23 cellular contexts compared by ENCODE assay signal in the genomic region with DNA sequence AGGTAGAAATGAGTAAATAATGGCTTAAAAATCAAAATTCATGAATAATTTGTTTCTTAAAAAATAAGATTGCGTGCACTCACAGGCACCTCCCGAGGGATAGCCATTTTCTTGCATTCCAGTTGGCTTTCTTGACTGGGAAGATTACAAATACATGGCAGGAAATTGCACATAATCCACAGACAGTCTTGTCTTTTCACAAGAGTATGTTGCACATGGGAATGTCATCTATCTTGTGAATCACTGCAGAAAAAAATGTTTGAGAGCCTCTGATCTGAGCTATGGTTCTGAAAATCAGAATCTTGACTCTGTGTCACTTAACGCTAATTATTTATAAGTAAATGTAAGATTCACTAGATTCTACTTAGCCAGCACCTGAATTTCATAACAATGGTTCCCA.
DNase-seq lines count a peak whose midpoint lies in the region; ATAC-seq, FAIRE-seq and TF ChIP-seq lines count a peak whose summit lies in the region.
"Had no signal": no experiment of that assay in that cellular context is flagged by ENCODE, and none has a peak within 500 bp of the region (broad histone marks: within the 10 kb centered on the region; RNA-seq: fewer than 3 reads in every experiment).

No MANE protein-coding gene starts in this region.

- no peaks in the 10 kb centered on the region for H3K9me3 ChIP-seq in CD4-positive, alpha-beta memory T cell (ENCODE audit: control insufficient read depth in 1 of 2, low read length in 2 of 2)

- intact Hi-C loops in CD4-positive, alpha-beta memory T cell (cut with micrococcal nuclease), result no loop called here
- intact Hi-C loops in activated naive CD4-positive, alpha-beta T cell treated with anti-CD3 and anti-CD28 coated beads for 36 hours (cut with micrococcal nuclease), result loop anchor here (2.0 to 10.0 kb wide), 3 partner anchors 75 to 423 kb away; a partner anchor contains a TSS

- no peak for FAIRE-seq in GM12891 (lab: Jason Lieb, UNC)

- H3K4me1 Mint-ChIP-seq in osteocyte (ENCODE audit: unreplicated experiment), result peaks cover 26% of the 10 kb centered on the region
- no peaks in the 10 kb centered on the region for H3K4me1 Mint-ChIP-seq in CD4-positive, alpha-beta memory T cell
- H3K4me1 Mint-ChIP-seq in activated naive CD4-positive, alpha-beta T cell treated with anti-CD3 and anti-CD28 coated beads for 36 hours (ENCODE audit: low read depth), result no peaks in the 10 kb centered on the region
- H3K4me1 Mint-ChIP-seq: activated B cell treated with CpG ODN at 0.5 μM for 24 hours, GM23338 had no signal

- no peak overlapping the region for H3K4me3 ChIP-seq in CD4-positive, alpha-beta memory T cell (ENCODE audit: low read length in 2 of 2)
- H3K4me3 ChIP-seq: GM23338 had no signal

- no peak for TF ChIP-seq POLR2A in GM12891 (IDR thresholded peaks at IDR 0.05; ENCODE audit: low read depth, low read length)

- H3K4me3 Mint-ChIP-seq in osteocyte (ENCODE audit: unreplicated experiment), result no peak overlapping the region
- no peak overlapping the region for H3K4me3 Mint-ChIP-seq in CD4-positive, alpha-beta memory T cell
- no peak overlapping the region for H3K4me3 Mint-ChIP-seq in activated naive CD4-positive, alpha-beta T cell treated with anti-CD3 and anti-CD28 coated beads for 36 hours
- H3K4me3 Mint-ChIP-seq: activated B cell treated with CpG ODN at 0.5 μM for 24 hours, GM23338 had no signal

- TF ChIP-seq CTCF in osteocyte (IDR thresholded peaks at IDR 0.05), result no peak

- peak overlapping the region; percentile 72 for H3K27ac Mint-ChIP-seq in osteocyte (ENCODE audit: unreplicated experiment)
- no peak overlapping the region for H3K27ac Mint-ChIP-seq in CD4-positive, alpha-beta memory T cell
- H3K27ac Mint-ChIP-seq in activated naive CD4-positive, alpha-beta T cell treated with anti-CD3 and anti-CD28 coated beads for 36 hours, result no peak overlapping the region
- H3K27ac Mint-ChIP-seq: activated B cell treated with CpG ODN at 0.5 μM for 24 hours, GM23338 had no signal

- no peak overlapping the region for H3K27ac ChIP-seq in CD4-positive, alpha-beta memory T cell (ENCODE audit: low read depth, low read length)
- H3K27ac ChIP-seq: C4-2B, epithelial cell of prostate, RWPE1 had no signal

- no peaks in the 10 kb centered on the region for H3K4me1 ChIP-seq in CD4-positive, alpha-beta memory T cell (ENCODE audit: insufficient read depth, low read length)

- ATAC-seq in GM19463 (IDR thresholded peaks at IDR 0.05; ENCODE audit: unreplicated experiment), result no peak
- ATAC-seq: GM23338 had no signal

- peaks cover 3% of the 10 kb centered on the region for H3K27me3 ChIP-seq in CD4-positive, alpha-beta memory T cell (ENCODE audit: insufficient read depth, low read length)

- no peaks in the 10 kb centered on the region for H3K36me3 Mint-ChIP-seq in osteocyte (ENCODE audit: unreplicated experiment)
- no peaks in the 10 kb centered on the region for H3K36me3 Mint-ChIP-seq in CD4-positive, alpha-beta memory T cell
- H3K36me3 Mint-ChIP-seq in activated naive CD4-positive, alpha-beta T cell treated with anti-CD3 and anti-CD28 coated beads for 36 hours (ENCODE audit: low read depth), result no peaks in the 10 kb centered on the region

- POLR2A ChIA-PET in CD4-positive, alpha-beta memory T cell (lab: Charles Lee; ENCODE audit: partially characterized antibody), result no interaction called here

- DNase-seq in Daoy (ENCODE audit: low read depth), result peak; percentile 25
- DNase-seq in NCI-H226, result peak; percentile 66
- DNase-seq in fibroblast of gingiva (ENCODE audit: low read depth), result peak; percentile 50
- no peak for DNase-seq in osteocyte (ENCODE audit: extremely low spot score, unreplicated experiment)
- no peak for DNase-seq in CD4-positive, alpha-beta memory T cell
- no peak for DNase-seq in activated naive CD4-positive, alpha-beta T cell treated with anti-CD3 and anti-CD28 coated beads for 36 hours
- DNase-seq in GM12891 (ENCODE audit: insufficient read length, low spot score), result no peak
- DNase-seq: activated B cell treated with CpG ODN at 0.5 μM for 24 hours; activated effector memory CD4-positive, alpha-beta T cell treated with Interleukin-2 at 50 U/mL for 16 hours; cortex of kidney; DMS79 treated with DMSO at 0.1 percent for 48 hours; hippocampal formation; KG1; kidney glomerular epithelial cell; occipital lobe; stimulated activated CD4-positive, alpha-beta T cell treated with anti-CD3 and anti-CD28 coated beads, Interleukin-4, amount 100 ng/mL, for 24 hours; stimulated activated CD8-positive, alpha-beta memory T cell treated with anti-CD3 and anti-CD28 coated beads, Interleukin-4, amount 100 ng/mL, for 48 hours; T-helper 1 cell had no signal

- H3K27me3 Mint-ChIP-seq in osteocyte (ENCODE audit: unreplicated experiment), result no peaks in the 10 kb centered on the region
- H3K27me3 Mint-ChIP-seq in CD4-positive, alpha-beta memory T cell, result peaks cover 9 to 14% of the 10 kb centered on the region in 2 donors
- peaks cover 8% of the 10 kb centered on the region for H3K27me3 Mint-ChIP-seq in activated naive CD4-positive, alpha-beta T cell treated with anti-CD3 and anti-CD28 coated beads for 36 hours (ENCODE audit: low read depth)

- no peaks in the 10 kb centered on the region for H3K9me3 Mint-ChIP-seq in osteocyte (ENCODE audit: unreplicated experiment)
- H3K9me3 Mint-ChIP-seq in CD4-positive, alpha-beta memory T cell, result no peaks in the 10 kb centered on the region
- H3K9me3 Mint-ChIP-seq in activated naive CD4-positive, alpha-beta T cell treated with anti-CD3 and anti-CD28 coated beads for 36 hours, result no peaks in the 10 kb centered on the region
- H3K9me3 Mint-ChIP-seq: activated B cell treated with CpG ODN at 0.5 μM for 24 hours, GM23338 had no signal

- no peaks in the 10 kb centered on the region for H3K36me3 ChIP-seq in CD4-positive, alpha-beta memory T cell (ENCODE audit: insufficient read depth, low read length)

- CTCF ChIA-PET in CD4-positive, alpha-beta memory T cell (lab: Charles Lee; ENCODE audit: partially characterized antibody), result interaction anchor here (0.9 kb wide), 1 partner anchor 1216 kb away, joined by 3 read pairs; no protein-coding TSS in a partner anchor
- CTCF ChIA-PET in activated naive CD4-positive, alpha-beta T cell treated with anti-CD3 and anti-CD28 coated beads for 36 hours (lab: Charles Lee), result no interaction called here

TF ChIP-seq in GM12891, 5 proteins besides CTCF, POLR2A, EP300 and RAD21:
- TF ChIP-seq TAF1 (IDR thresholded peaks at IDR 0.05; ENCODE audit: low read depth, low read length), result no peak
- TF ChIP-seq SPI1 (IDR thresholded peaks at IDR 0.05; ENCODE audit: low read depth, low read length), result no peak
- TF ChIP-seq PAX5 (IDR thresholded peaks at IDR 0.05; ENCODE audit: insufficient read depth, low read length, severe bottlenecking), result no peak
- no peak for TF ChIP-seq POU2F2 (IDR thresholded peaks at IDR 0.05; ENCODE audit: low read depth, low read length)
- no peak for TF ChIP-seq POLR2AphosphoS5 (IDR thresholded peaks at IDR 0.05; ENCODE audit: low read depth, low read length)

Comparison
In these comparisons a context has a peak if more than half of its experiments do, and no peak if none do; other contexts are left out.
1. DNase-seq: peak in Daoy (single experiment), NCI-H226 (single experiment) and fibroblast of gingiva (single experiment); none in osteocyte (single experiment), CD4-positive, alpha-beta memory T cell (0 of 5), activated naive CD4-positive, alpha-beta T cell treated with anti-CD3 and anti-CD28 coated beads for 36 hours (single experiment) and GM12891 (single experiment).